ENCODE assay signal across 8 cellular contexts in genomic region chr17:64965826-64966283, GRCh38. TPM values are rescaled to one million over a fixed set of nuclear protein-coding genes. Genes with fewer than 3 reads are reported as not detected.
A peak's percentile ranks its signal among the peaks of the same experiment; 100 is the strongest.
DNase-seq lines count a peak whose midpoint lies in the region; ATAC-seq and TF ChIP-seq lines count a peak whose summit lies in the region.
"Not testable (repeated sequence)": the region's sequence is repeated elsewhere in the genome, so short reads cannot be mapped to it uniquely, and the experiment has no call there.

No MANE protein-coding gene starts in this region.

- not testable (repeated sequence) for H3K27me3 ChIP-seq in RWPE2 (ENCODE audit: insufficient read depth, poor library complexity, severe bottlenecking); neuron (ENCODE audit: insufficient read depth, low read length)

- TF ChIP-seq CTCF in RWPE2 (IDR thresholded peaks at IDR 0.05; ENCODE audit: poor library complexity, severe bottlenecking) (peak; percentile 66), foreskin fibroblast (IDR thresholded peaks at IDR 0.05; ENCODE audit: low read depth, low read length) (peak; percentile 22)

- peak overlapping the region; percentile 16 for H3K27ac ChIP-seq in RWPE2 (ENCODE audit: poor library complexity, severe bottlenecking)

- not testable (repeated sequence) for H3K9me3 ChIP-seq in RWPE2 (ENCODE audit: severe bottlenecking); neuron (ENCODE audit: low read length)

- intact Hi-C loops in activated T-helper 2 cell treated with anti-CD3 and anti-CD28 coated beads, Interferon-gamma antibody, Interleukin-2, Interleukin-4, amounts not matched to agents 10 μg/mL and 5 μg/mL and 100 μg/mL, durations not matched to agents 14 hours and 24 hours and 36 hours (cut with micrococcal nuclease): loop anchor here (2.0 to 10.0 kb wide), 3 partner anchors 135 to 251 kb away; partner anchors contain the start of gene RGS9

- not testable (repeated sequence) for H3K36me3 ChIP-seq in RWPE2 (ENCODE audit: low read depth); neuron (ENCODE audit: insufficient read depth, low read length)

- peaks cover 36 to 45% (median 45%) of the 10 kb centered on the region in 3 donors for H3K4me1 Mint-ChIP-seq in IgD-negative memory B cell
- H3K4me1 Mint-ChIP-seq in activated T-helper 2 cell treated with anti-CD3 and anti-CD28 coated beads, Interferon-gamma antibody, Interleukin-2, Interleukin-4, amounts not matched to agents 10 μg/mL and 5 μg/mL and 100 μg/mL, durations not matched to agents 14 hours and 24 hours and 36 hours (ENCODE audit: low read depth): peaks cover 59% of the 10 kb centered on the region

- not testable (repeated sequence) for H3K36me3 Mint-ChIP-seq in IgD-negative memory B cell; activated T-helper 2 cell treated with anti-CD3 and anti-CD28 coated beads, Interferon-gamma antibody, Interleukin-2, Interleukin-4, amounts not matched to agents 10 μg/mL and 5 μg/mL and 100 μg/mL, durations not matched to agents 14 hours and 24 hours and 36 hours (ENCODE audit: low read depth)

- H3K4me1 ChIP-seq in RWPE2 (ENCODE audit: insufficient read depth, poor library complexity, severe bottlenecking): peaks cover 21% of the 10 kb centered on the region
- H3K4me1 ChIP-seq in neuron (ENCODE audit: insufficient read depth, low read length): peaks cover 11% of the 10 kb centered on the region

- H3K27ac Mint-ChIP-seq in IgD-negative memory B cell: peak overlapping the region; percentile 74 to 90 (median 80)
- H3K27ac Mint-ChIP-seq in activated T-helper 2 cell treated with anti-CD3 and anti-CD28 coated beads, Interferon-gamma antibody, Interleukin-2, Interleukin-4, amounts not matched to agents 10 μg/mL and 5 μg/mL and 100 μg/mL, durations not matched to agents 14 hours and 24 hours and 36 hours: peak overlapping the region; percentile 73

- H3K9me3 Mint-ChIP-seq in IgD-negative memory B cell; activated T-helper 2 cell treated with anti-CD3 and anti-CD28 coated beads, Interferon-gamma antibody, Interleukin-2, Interleukin-4, amounts not matched to agents 10 μg/mL and 5 μg/mL and 100 μg/mL, durations not matched to agents 14 hours and 24 hours and 36 hours: not testable (repeated sequence)

- not testable (repeated sequence) for H3K27me3 Mint-ChIP-seq in IgD-negative memory B cell; activated T-helper 2 cell treated with anti-CD3 and anti-CD28 coated beads, Interferon-gamma antibody, Interleukin-2, Interleukin-4, amounts not matched to agents 10 μg/mL and 5 μg/mL and 100 μg/mL, durations not matched to agents 14 hours and 24 hours and 36 hours (ENCODE audit: low read depth)

- H3K4me3 ChIP-seq in RWPE2 (ENCODE audit: severe bottlenecking) (peak overlapping the region; percentile 31), foreskin fibroblast (ENCODE audit: low read depth in 1 of 2, low read length in 2 of 2) (peak overlapping the region; percentile 12 to 14), neuron (ENCODE audit: low read length) (peak overlapping the region; percentile 49)

- peak overlapping the region; percentile 95 for H2AFZ ChIP-seq in neuron (ENCODE audit: low read depth, low read length)

- H3K4me3 Mint-ChIP-seq in IgD-negative memory B cell: peak overlapping the region in 3 of 4 donors; percentile 46 to 83 (median 64)
- H3K4me3 Mint-ChIP-seq in activated T-helper 2 cell treated with anti-CD3 and anti-CD28 coated beads, Interferon-gamma antibody, Interleukin-2, Interleukin-4, amounts not matched to agents 10 μg/mL and 5 μg/mL and 100 μg/mL, durations not matched to agents 14 hours and 24 hours and 36 hours (ENCODE audit: low read depth): peak overlapping the region; percentile 80

- DNase-seq in ELR (ENCODE audit: low read depth) (peak; percentile 79), foreskin fibroblast (peak; percentile 63 to 85)
- DNase-seq in RWPE2 (ENCODE audit: low spot score): not testable (repeated sequence)
- peak; percentile 78 for DNase-seq in activated T-helper 2 cell treated with anti-CD3 and anti-CD28 coated beads, Interferon-gamma antibody, Interleukin-2, Interleukin-4, amounts not matched to agents 10 μg/mL and 5 μg/mL and 100 μg/mL, durations not matched to agents 14 hours and 24 hours and 36 hours (ENCODE audit: low spot score)
- DNase-seq in stimulated activated naive CD8-positive, alpha-beta T cell treated with anti-CD3 and anti-CD28 coated beads, Interleukin-15, Interleukin-2, amounts not matched to agents 100 U/mL and 50 U/mL, for 24 hours: peak; percentile 89

- peak; percentile 87 for ATAC-seq in GM21786 (IDR thresholded peaks at IDR 0.05; ENCODE audit: unreplicated experiment)
- ATAC-seq in RWPE2 (ENCODE audit: low read depth): peak; percentile 97
- ATAC-seq in stimulated activated naive CD8-positive, alpha-beta T cell treated with anti-CD3 and anti-CD28 coated beads, Interleukin-15, Interleukin-2, amounts not matched to agents 100 U/mL and 50 U/mL, for 24 hours: peak; percentile 97

RNA-seq across cellular contexts. Expression of gene LRRC37A3, which starts 46.6 kb away (rescaled TPM):
- polyA plus RNA-seq in IgD-negative memory B cell: 4.2 TPM
- 10.5 and 16.1 TPM in 2 replicates for total RNA-seq in activated T-helper 2 cell treated with anti-CD3 and anti-CD28 coated beads, Interferon-gamma antibody, Interleukin-2, Interleukin-4, amounts not matched to agents 10 μg/mL and 5 μg/mL and 100 μg/mL, durations not matched to agents 14 hours and 24 hours and 36 hours
